Comparison of ENCODE assay signal across 20 cellular contexts in genomic region chr9:136557036-136557435, GRCh38.
"Had no signal": no experiment of that assay in that cellular context is flagged by ENCODE, and none has a peak within 500 bp of the region (broad histone marks: within the 10 kb centered on the region; RNA-seq: fewer than 3 reads in every experiment).

No MANE protein-coding gene starts in this region.

- H3K4me2 ChIP-seq: hepatocyte had no signal

- H3K36me3 ChIP-seq: cardiac muscle cell, transverse colon had no signal

- H3K4me3 Mint-ChIP-seq: activated naive CD8-positive, alpha-beta T cell; activated T-cell treated with anti-CD3 and anti-CD28 coated beads, Interleukin-2, amount 50 U/mL, for 72 hours; endodermal cell; nephron had no signal

- H3K79me2 ChIP-seq: hepatocyte had no signal

- DNase-seq: activated CD4-positive, alpha-beta T cell treated with anti-CD3 and anti-CD28 coated beads for 1 hour; activated CD8-positive, alpha-beta memory T cell treated with anti-CD3 and anti-CD28 coated beads for 24 hours; activated gamma-delta T cell; activated T-cell treated with anti-CD3 and anti-CD28 coated beads, Interleukin-2, amount 50 U/mL, for 72 hours; endodermal cell; foreskin fibroblast; left colon; midbrain; occipital lobe; posterior cingulate gyrus; stimulated activated CD4-positive, alpha-beta T cell treated with anti-CD3 and anti-CD28 coated beads, Interleukin-12 subunit alpha, Interleukin-12 subunit beta, amount 100 ng/mL, for 4 hours; stimulated activated CD4-positive, alpha-beta T cell treated with anti-CD3 and anti-CD28 coated beads, Interleukin-1b, Interleukin-23, amount 100 ng/mL, for 48 hours; stimulated activated CD8-positive, alpha-beta memory T cell treated with anti-CD3 and anti-CD28 coated beads, Interleukin-4, amount 100 ng/mL, for 48 hours; stimulated activated naive CD4-positive, alpha-beta T cell; transverse colon had no signal

- H3K27ac Mint-ChIP-seq: activated naive CD8-positive, alpha-beta T cell; activated T-cell treated with anti-CD3 and anti-CD28 coated beads, Interleukin-2, amount 50 U/mL, for 72 hours; endodermal cell; nephron had no signal

- H3K27me3 Mint-ChIP-seq: activated naive CD8-positive, alpha-beta T cell had no signal

- H3K4me1 Mint-ChIP-seq: endodermal cell had no signal

- ATAC-seq: activated T-cell treated with anti-CD3 and anti-CD28 coated beads, Interleukin-2, amount 50 U/mL, for 72 hours; left colon had no signal

- H3K27ac ChIP-seq: cardiac muscle cell, hepatocyte, transverse colon had no signal

- H3K27me3 ChIP-seq: cardiac muscle cell, hepatocyte, transverse colon had no signal

- H3K4me3 ChIP-seq: cardiac muscle cell, hepatocyte, lung, transverse colon had no signal

- H2AFZ ChIP-seq: hepatocyte had no signal

- H3K36me3 Mint-ChIP-seq: activated naive CD8-positive, alpha-beta T cell had no signal
